10 cellular contexts compared by ENCODE assay signal in genomic region chr11:110908401-110909106, GRCh38.
DNase-seq lines count a peak whose midpoint lies in the region; ATAC-seq and TF ChIP-seq lines count a peak whose summit lies in the region.
"Had no signal": no experiment of that assay in that cellular context is flagged by ENCODE, and none has a peak within 500 bp of the region (broad histone marks: within the 10 kb centered on the region; RNA-seq: fewer than 3 reads in every experiment).

No MANE protein-coding gene starts in this region.

- POLR2A ChIA-PET in PC-3 (lab: Charles Lee; ENCODE audit: unreplicated experiment) (no interaction called here), WTC11 (lab: Charles Lee) (no interaction called here)

- no peak overlapping the region for H3K4me3 Mint-ChIP-seq in WTC11

- peaks cover 3% of the 10 kb centered on the region; the same call in 1 of the 2 replicates for H3K4me1 Mint-ChIP-seq in WTC11

- DNase-seq in NCI-H82 (lab: John Stamatoyannopoulos, UW), result peak; percentile 62
- no peak for DNase-seq in NCI-H82 treated with DMSO at 0.1 percent for 48 hours (lab: John Stamatoyannopoulos, UW; ENCODE audit: unreplicated experiment)
- DNase-seq in PC-3, result peak; percentile 60
- no peak for DNase-seq in esophagus squamous epithelium (lab: John Stamatoyannopoulos, UW)
- peak; percentile 99 for DNase-seq in renal cortical epithelial cell (ENCODE audit: low read depth)
- no peak for DNase-seq in WTC11 (ENCODE audit: low spot score)
- DNase-seq: effector CD4-positive, alpha-beta T cell; NCI-H446 treated with DMSO at 0.1 percent for 48 hours had no signal

- H3K27ac ChIP-seq in PC-3 (ENCODE audit: low read length) (0 out of 2 replicates have a peak overlapping the region, but pooled peaks have one; percentile 1), esophagus squamous epithelium (peak overlapping the region; percentile 45 to 79 (median 72))

- no peaks in the 10 kb centered on the region for H3K79me2 ChIP-seq in PC-3 (ENCODE audit: low read length)

- H3K27me3 ChIP-seq in PC-3 (ENCODE audit: low read length), result peaks cover 20% of the 10 kb centered on the region; the same call in 1 of the 2 replicates
- H3K27me3 ChIP-seq in esophagus squamous epithelium, result no peaks in the 10 kb centered on the region

- TF ChIP-seq CTCF in PC-3 (conservative IDR thresholded peaks at IDR 0.05; ENCODE audit: low read depth, low read length) (no peak), esophagus squamous epithelium (IDR thresholded peaks at IDR 0.05) (no peak), WTC11 (IDR thresholded peaks at IDR 0.05) (no peak)

- 25 to 59% methylated on average over 2 to 3 of the region's 3 CpGs for WGBS in esophagus squamous epithelium, 2 donors

- H4K20me1 ChIP-seq in PC-3 (ENCODE audit: low read length), result no peaks in the 10 kb centered on the region

- H3K36me3 ChIP-seq in PC-3 (ENCODE audit: low read depth, low read length), result no peaks in the 10 kb centered on the region
- H3K36me3 ChIP-seq in esophagus squamous epithelium, result no peaks in the 10 kb centered on the region

- BruUV-seq in PC-3 (replicated peaks; lab: Mats Ljungman, UMichigan), result no TSS peak

- H3K4me1 ChIP-seq in PC-3 (ENCODE audit: insufficient read depth, low read length) (peaks cover 13% of the 10 kb centered on the region), esophagus squamous epithelium (peaks cover 12 to 61% (median 15%) of the 10 kb centered on the region in 3 donors)

- intact Hi-C loops in PC-3 (cut with micrococcal nuclease), result no loop called here
- intact Hi-C loops in esophagus squamous epithelium (cut with DNase I), result no loop called here

- no peak overlapping the region for H3K27ac Mint-ChIP-seq in WTC11

- H3K9me2 ChIP-seq in PC-3 (replicated peaks; ENCODE audit: low read length), result no peaks in the 10 kb centered on the region

- no peaks in the 10 kb centered on the region for H3K27me3 Mint-ChIP-seq in WTC11 (ENCODE audit: low read depth)

- H3K9ac ChIP-seq in PC-3 (ENCODE audit: low read length), result no peak overlapping the region

- H3K4me3 ChIP-seq in PC-3 (ENCODE audit: low read length), result no peak overlapping the region
- H3K4me3 ChIP-seq in esophagus squamous epithelium, result no peak overlapping the region

- ATAC-seq in PC-3 (no peak), WTC11 (no peak), HG02759 (IDR thresholded peaks at IDR 0.05; ENCODE audit: unreplicated experiment) (no peak), HG03108 (IDR thresholded peaks at IDR 0.05; ENCODE audit: unreplicated experiment) (no peak)

- H2AFZ ChIP-seq in PC-3 (ENCODE audit: low read length), result no peak overlapping the region

- 0 out of 2 replicates have a peak overlapping the region, but pooled peaks have one; percentile 11 for H3K4me2 ChIP-seq in PC-3 (ENCODE audit: low read length)

- no peaks in the 10 kb centered on the region for H3K9me3 ChIP-seq in PC-3 (ENCODE audit: low read length)
- no peaks in the 10 kb centered on the region for H3K9me3 ChIP-seq in esophagus squamous epithelium

- CTCF ChIA-PET in PC-3 (lab: Charles Lee), result no interaction called here
- CTCF ChIA-PET in WTC11 (lab: Charles Lee), result no interaction called here

- H3K36me3 Mint-ChIP-seq in WTC11, result no peaks in the 10 kb centered on the region

- H3K9me3 Mint-ChIP-seq in WTC11, result no peaks in the 10 kb centered on the region

- no peaks in the 10 kb centered on the region for H3F3A ChIP-seq in PC-3 (ENCODE audit: low read length, unreplicated experiment)

- no peak for TF ChIP-seq POLR2A in esophagus squamous epithelium (IDR thresholded peaks at IDR 0.05)

TF ChIP-seq in WTC11, 78 proteins besides CTCF, POLR2A, EP300 and RAD21 (continues in another document):
- TF ChIP-seq ZBTB21 (CRISPR knock-in tag; IDR thresholded peaks at IDR 0.05; ENCODE audit: borderline replicate concordance) (no peak), CREM (CRISPR knock-in tag; IDR thresholded peaks at IDR 0.05) (no peak), TEAD1 (CRISPR knock-in tag; IDR thresholded peaks at IDR 0.05) (no peak), ZNF317 (CRISPR knock-in tag; IDR thresholded peaks at IDR 0.05; ENCODE audit: borderline replicate concordance, low read depth) (no peak), AR (CRISPR knock-in tag; IDR thresholded peaks at IDR 0.05) (no peak), NR2C2 (CRISPR knock-in tag; IDR thresholded peaks at IDR 0.05) (no peak), ZMAT4 (CRISPR knock-in tag; IDR thresholded peaks at IDR 0.05) (no peak), PREB (CRISPR knock-in tag; IDR thresholded peaks at IDR 0.05; ENCODE audit: borderline replicate concordance) (no peak), FOXP1 (CRISPR knock-in tag; IDR thresholded peaks at IDR 0.05; ENCODE audit: borderline replicate concordance) (no peak), GRHL2 (CRISPR knock-in tag; IDR thresholded peaks at IDR 0.05; ENCODE audit: insufficient replicate concordance, severe bottlenecking) (no peak), SOX15 (CRISPR knock-in tag; IDR thresholded peaks at IDR 0.05) (no peak), ZNF121 (CRISPR knock-in tag; IDR thresholded peaks at IDR 0.05) (no peak), EMX1 (CRISPR knock-in tag; IDR thresholded peaks at IDR 0.05) (no peak), NR1H2 (CRISPR knock-in tag; IDR thresholded peaks at IDR 0.05) (no peak), ESRRA (CRISPR knock-in tag; IDR thresholded peaks at IDR 0.05; ENCODE audit: borderline replicate concordance) (no peak), AFF4 (CRISPR knock-in tag; IDR thresholded peaks at IDR 0.05; ENCODE audit: borderline replicate concordance) (no peak)

Comparison
In these comparisons a context has a peak if more than half of its experiments do, and no peak if none do; other contexts are left out.
1. DNase-seq: peak in NCI-H82 (single experiment), PC-3 (single experiment) and renal cortical epithelial cell (single experiment); none in NCI-H82 treated with DMSO at 0.1 percent for 48 hours (single experiment), esophagus squamous epithelium (single experiment) and WTC11 (single experiment).